15 cellular contexts compared by ENCODE assay signal in genomic region chr16:76164970-76165558, GRCh38.
"Had no signal": no experiment of that assay in that cellular context is flagged by ENCODE, and none has a peak within 500 bp of the region (broad histone marks: within the 10 kb centered on the region; RNA-seq: fewer than 3 reads in every experiment).

No MANE protein-coding gene starts in this region.

- H3K36me3 ChIP-seq: breast epithelium had no signal

- H3K9me3 ChIP-seq: breast epithelium had no signal

- ATAC-seq: activated CD8-positive, alpha-beta T cell treated with anti-CD3 and anti-CD28 coated beads for 36 hours; activated T-cell treated with anti-CD3 and anti-CD28 coated beads, Interleukin-2, amount 50 U/mL, for 72 hours; esophagus mucosa had no signal

- H2AFZ ChIP-seq: parathyroid adenoma had no signal

- DNase-seq: activated CD4-positive, alpha-beta T cell treated with anti-CD3 and anti-CD28 coated beads for 4 hours; activated CD8-positive, alpha-beta memory T cell treated with anti-CD3 and anti-CD28 coated beads, Interleukin-2, amount 50 U/mL, for 4 hours; activated CD8-positive, alpha-beta T cell treated with anti-CD3 and anti-CD28 coated beads for 36 hours; activated gamma-delta T cell treated with Interleukin-2 at 50 U/mL for 16 hours; activated naive CD8-positive, alpha-beta T cell treated with anti-CD3 and anti-CD28 coated beads, Interleukin-2, amount 10 ng/mL, durations not matched to agents 7 days and 5 days; activated T-cell treated with anti-CD3 and anti-CD28 coated beads, Interleukin-2, amount 50 U/mL, for 72 hours; anterior cingulate cortex; hippocampal formation; retina; stimulated activated CD4-positive, alpha-beta T cell treated with anti-CD3 and anti-CD28 coated beads, Interleukin-4, amount 100 ng/mL, for 4 hours had no signal

- H3K79me2 ChIP-seq: parathyroid adenoma had no signal

- H3K4me3 ChIP-seq: breast epithelium had no signal

- FAIRE-seq: endometrium, urothelium cell line had no signal

- H3K9ac ChIP-seq: parathyroid adenoma had no signal

- H3K27me3 ChIP-seq: breast epithelium had no signal

- H3K4me1 ChIP-seq: breast epithelium, parathyroid adenoma had no signal

- H3K27ac ChIP-seq: breast epithelium, parathyroid adenoma had no signal
